ENCODE assay signal across 21 cellular contexts in the genomic region with DNA sequence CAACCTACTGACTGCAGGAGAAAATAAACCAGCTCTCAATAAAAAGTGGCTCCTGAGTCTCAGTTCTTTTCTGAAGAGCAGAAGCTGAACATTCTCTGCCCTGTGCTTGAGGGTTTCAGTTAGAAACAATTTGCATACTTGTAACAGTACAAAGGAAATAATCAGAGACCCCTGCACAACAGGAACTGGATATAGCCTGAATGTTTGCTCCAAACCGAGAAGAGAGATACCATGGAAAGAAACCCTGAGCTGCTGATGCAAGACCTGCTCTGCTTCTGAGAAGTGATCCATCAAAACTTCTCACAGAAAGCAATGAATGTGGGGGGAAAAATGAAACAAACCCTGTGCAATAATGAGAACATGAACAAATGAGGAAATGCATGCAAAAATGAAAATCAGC.
DNase-seq lines count a peak whose midpoint lies in the region; ATAC-seq and TF ChIP-seq lines count a peak whose summit lies in the region.
"Had no signal": no experiment of that assay in that cellular context is flagged by ENCODE, and none has a peak within 500 bp of the region (broad histone marks: within the 10 kb centered on the region; RNA-seq: fewer than 3 reads in every experiment).

No MANE protein-coding gene starts in this region.

- CTCF ChIA-PET in mammary epithelial cell (lab: Charles Lee; ENCODE audit: low non-redundant PET), result no interaction called here
- CTCF ChIA-PET in MCF 10A (lab: Yijun Ruan, JAX), result interaction anchor here (0.7 kb wide), 1 partner anchor 45 kb away, joined by 4 read pairs; no protein-coding TSS in a partner anchor
- CTCF ChIA-PET in activated naive CD4-positive, alpha-beta T cell treated with anti-CD3 and anti-CD28 coated beads for 36 hours (lab: Charles Lee), result no interaction called here

- no peaks in the 10 kb centered on the region for H3K9me2 ChIP-seq in GM23338 (ENCODE audit: insufficient read depth)

- no peaks in the 10 kb centered on the region for H3K9me3 ChIP-seq in mammary epithelial cell (replicated peaks; ENCODE audit: insufficient read depth, low read length)
- H3K9me3 ChIP-seq: adrenal gland had no signal

- no peaks in the 10 kb centered on the region for H3K4me1 Mint-ChIP-seq in MCF 10A (ENCODE audit: insufficient read depth, unreplicated experiment)
- no peaks in the 10 kb centered on the region for H3K4me1 Mint-ChIP-seq in GM23338
- no peaks in the 10 kb centered on the region for H3K4me1 Mint-ChIP-seq in activated naive CD4-positive, alpha-beta T cell treated with anti-CD3 and anti-CD28 coated beads for 36 hours (ENCODE audit: low read depth)
- H3K4me1 Mint-ChIP-seq: activated CD4-positive, alpha-beta memory T cell treated with anti-CD3 and anti-CD28 coated beads, Interleukin-2, amount 10 ng/mL, durations not matched to agents 7 days and 5 days; central memory CD8-positive, alpha-beta T cell had no signal

- H2AFZ ChIP-seq in mammary epithelial cell (ENCODE audit: low read depth, low read length) (peak overlapping the region; percentile 6), GM23338 (peak overlapping the region; percentile 74; the same call in 1 of the 2 replicates)
- H2AFZ ChIP-seq: hepatocyte had no signal

- H3K27me3 ChIP-seq in mammary epithelial cell (ENCODE audit: insufficient read depth, low read length) (no peaks in the 10 kb centered on the region), GM23338 (ENCODE audit: insufficient read depth) (no peaks in the 10 kb centered on the region)
- H3K27me3 ChIP-seq: adrenal gland, hepatocyte had no signal

- DNase-seq in mammary epithelial cell (no peak), MCF 10A (ENCODE audit: unreplicated experiment) (no peak), GM23338 (ENCODE audit: low spot score) (no peak), UCSD-AML1 (lab: John Stamatoyannopoulos, UW; ENCODE audit: unreplicated experiment) (no peak), NCI-H1105 treated with DMSO at 0.1 percent for 48 hours (lab: John Stamatoyannopoulos, UW) (no peak)
- DNase-seq in activated naive CD4-positive, alpha-beta T cell treated with anti-CD3 and anti-CD28 coated beads for 36 hours, result no peak
- no peak for DNase-seq in activated CD4-positive, alpha-beta T cell treated with anti-CD3 and anti-CD28 coated beads for 1 hour
- DNase-seq: activated CD4-positive, alpha-beta memory T cell treated with anti-CD3 and anti-CD28 coated beads, Interleukin-2, amount 10 ng/mL, durations not matched to agents 7 days and 5 days; adrenal gland; C1 segment of cervical spinal cord; DMS53; effector CD8-positive, alpha-beta T cell; NCI-H2081 treated with DMSO at 0.1 percent for 48 hours; stimulated activated naive CD4-positive, alpha-beta T cell treated with Interleukin-2 at 50 U/mL for 16 hours had no signal

- H3K4me1 ChIP-seq in mammary epithelial cell (ENCODE audit: insufficient read depth, low read length), result no peaks in the 10 kb centered on the region
- no peaks in the 10 kb centered on the region for H3K4me1 ChIP-seq in GM23338 (ENCODE audit: insufficient read depth)
- H3K4me1 ChIP-seq: adrenal gland had no signal

- H3K27ac Mint-ChIP-seq in MCF 10A (ENCODE audit: low read depth, unreplicated experiment), result no peak overlapping the region
- no peak overlapping the region for H3K27ac Mint-ChIP-seq in GM23338
- no peak overlapping the region for H3K27ac Mint-ChIP-seq in activated naive CD4-positive, alpha-beta T cell treated with anti-CD3 and anti-CD28 coated beads for 36 hours
- H3K27ac Mint-ChIP-seq: activated CD4-positive, alpha-beta memory T cell treated with anti-CD3 and anti-CD28 coated beads, Interleukin-2, amount 10 ng/mL, durations not matched to agents 7 days and 5 days; activated T-helper 1 cell treated with anti-CD3 and anti-CD28 coated beads, Interleukin-12 subunit alpha, Interleukin-12 subunit beta, Interleukin-2, Interleukin-4 antibody, amounts not matched to agents 30 ng/mL and 10 ng/mL and 1 ng/mL, durations not matched to agents 14 hours and 24 hours and 36 hours; type B pancreatic cell had no signal

- H4K20me1 ChIP-seq in mammary epithelial cell (ENCODE audit: insufficient read depth, low read length) (no peaks in the 10 kb centered on the region), GM23338 (replicated peaks; ENCODE audit: insufficient read depth) (no peaks in the 10 kb centered on the region)

- no peaks in the 10 kb centered on the region for H3F3A ChIP-seq in GM23338 (replicated peaks; ENCODE audit: low read depth)

- dilution Hi-C loops in mammary epithelial cell (cut with HindIII; ENCODE audit: low sequenced_read_pairs), result no loop called here

- 50% methylated on average over 1 of the region's 1 CpG for WGBS in mammary epithelial cell (ENCODE audit: low coverage, missing lambda C conversion rate)

- H3K9me3 Mint-ChIP-seq in MCF 10A (ENCODE audit: unreplicated experiment) (no peaks in the 10 kb centered on the region), GM23338 (no peaks in the 10 kb centered on the region)
- H3K9me3 Mint-ChIP-seq in activated naive CD4-positive, alpha-beta T cell treated with anti-CD3 and anti-CD28 coated beads for 36 hours, result peaks cover 3% of the 10 kb centered on the region
- H3K9me3 Mint-ChIP-seq: activated T-helper 1 cell treated with anti-CD3 and anti-CD28 coated beads, Interleukin-12 subunit alpha, Interleukin-12 subunit beta, Interleukin-2, Interleukin-4 antibody, amounts not matched to agents 30 ng/mL and 10 ng/mL and 1 ng/mL, durations not matched to agents 14 hours and 24 hours and 36 hours; type B pancreatic cell had no signal

- no peak for TF ChIP-seq CTCF in mammary epithelial cell (conservative IDR thresholded peaks at IDR 0.05 in 1 of 2, IDR thresholded peaks at IDR 0.05 in 1 of 2; ENCODE audit: extremely low read depth in 1 of 2, insufficient read depth in 1 of 2, low read depth in 1 of 2, low read length in 2 of 2)
- TF ChIP-seq CTCF in MCF 10A (IDR thresholded peaks at IDR 0.05; ENCODE audit: unreplicated experiment), result no peak
- TF ChIP-seq CTCF in GM23338 (conservative IDR thresholded peaks at IDR 0.05; ENCODE audit: low read depth in 2 of 2), result no peak

- H3K36me3 Mint-ChIP-seq in MCF 10A (ENCODE audit: insufficient read depth, unreplicated experiment), result no peaks in the 10 kb centered on the region
- no peaks in the 10 kb centered on the region for H3K36me3 Mint-ChIP-seq in GM23338 (ENCODE audit: low read depth)
- H3K36me3 Mint-ChIP-seq in activated naive CD4-positive, alpha-beta T cell treated with anti-CD3 and anti-CD28 coated beads for 36 hours (ENCODE audit: low read depth), result no peaks in the 10 kb centered on the region
- H3K36me3 Mint-ChIP-seq: type B pancreatic cell had no signal

- H3K9ac ChIP-seq in mammary epithelial cell (ENCODE audit: insufficient read depth, low read length), result no peak overlapping the region

- H3K4me2 ChIP-seq in mammary epithelial cell (ENCODE audit: insufficient read depth, low read depth, low read length) (no peak overlapping the region), GM23338 (no peak overlapping the region)
- H3K4me2 ChIP-seq: hepatocyte had no signal

- H3K79me2 ChIP-seq in mammary epithelial cell (ENCODE audit: insufficient read depth, low read length), result no peaks in the 10 kb centered on the region
- H3K79me2 ChIP-seq in GM23338 (replicated peaks; ENCODE audit: insufficient read depth), result no peaks in the 10 kb centered on the region
- H3K79me2 ChIP-seq: hepatocyte had no signal

- H3K4me3 ChIP-seq in mammary epithelial cell (replicated peaks in 1 of 3; ENCODE audit: insufficient read depth in 1 of 3, low read depth in 2 of 3, low read length in 3 of 3) (no peak overlapping the region), GM23338 (no peak overlapping the region)
- H3K4me3 ChIP-seq: adrenal gland, hepatocyte had no signal

- ATAC-seq in GM23338 (no peak), HG03571 (IDR thresholded peaks at IDR 0.05; ENCODE audit: unreplicated experiment) (peak; percentile 31)

- H3K4me3 Mint-ChIP-seq in MCF 10A (ENCODE audit: unreplicated experiment) (no peak overlapping the region), GM23338 (no peak overlapping the region)
- H3K4me3 Mint-ChIP-seq in activated naive CD4-positive, alpha-beta T cell treated with anti-CD3 and anti-CD28 coated beads for 36 hours, result no peak overlapping the region
- H3K4me3 Mint-ChIP-seq: activated CD4-positive, alpha-beta memory T cell treated with anti-CD3 and anti-CD28 coated beads, Interleukin-2, amount 10 ng/mL, durations not matched to agents 7 days and 5 days; activated T-helper 1 cell treated with anti-CD3 and anti-CD28 coated beads, Interleukin-12 subunit alpha, Interleukin-12 subunit beta, Interleukin-2, Interleukin-4 antibody, amounts not matched to agents 30 ng/mL and 10 ng/mL and 1 ng/mL, durations not matched to agents 14 hours and 24 hours and 36 hours; central memory CD8-positive, alpha-beta T cell; type B pancreatic cell had no signal

- BruUV-seq in mammary epithelial cell (replicated peaks; lab: Mats Ljungman, UMichigan) (no TSS peak), MCF 10A (replicated peaks; lab: Mats Ljungman, UMichigan) (no TSS peak)

- in situ Hi-C loops in mammary epithelial cell (cut with MboI; ENCODE audit: low sequenced_read_pairs in 2 of 2), result no loop called here

- intact Hi-C loops in mammary epithelial cell (cut with micrococcal nuclease) (no loop called here), MCF 10A (cut with micrococcal nuclease) (no loop called here)
- intact Hi-C loops in activated naive CD4-positive, alpha-beta T cell treated with anti-CD3 and anti-CD28 coated beads for 36 hours (cut with micrococcal nuclease), result no loop called here

- H3K36me3 ChIP-seq in mammary epithelial cell (ENCODE audit: insufficient read depth, low read length) (no peaks in the 10 kb centered on the region), GM23338 (ENCODE audit: insufficient read depth) (no peaks in the 10 kb centered on the region)
- H3K36me3 ChIP-seq: adrenal gland had no signal

- POLR2A ChIA-PET in MCF 10A (lab: Yijun Ruan, JAX), result no interaction called here

- H3K27me3 Mint-ChIP-seq in MCF 10A (ENCODE audit: insufficient read depth, unreplicated experiment) (no peaks in the 10 kb centered on the region), GM23338 (ENCODE audit: insufficient read depth, low read depth, poor library complexity) (no peaks in the 10 kb centered on the region)
- no peaks in the 10 kb centered on the region for H3K27me3 Mint-ChIP-seq in activated naive CD4-positive, alpha-beta T cell treated with anti-CD3 and anti-CD28 coated beads for 36 hours (ENCODE audit: low read depth)
- H3K27me3 Mint-ChIP-seq: activated CD4-positive, alpha-beta memory T cell treated with anti-CD3 and anti-CD28 coated beads, Interleukin-2, amount 10 ng/mL, durations not matched to agents 7 days and 5 days; central memory CD8-positive, alpha-beta T cell; type B pancreatic cell had no signal

- H3K27ac ChIP-seq in mammary epithelial cell (ENCODE audit: insufficient read depth, low read depth, low read length), result no peak overlapping the region
- no peak overlapping the region for H3K27ac ChIP-seq in GM23338 (ENCODE audit: low read depth)
- H3K27ac ChIP-seq: 22Rv1, adrenal gland, hepatocyte, RWPE1 had no signal

TF ChIP-seq in GM23338, 12 proteins besides CTCF, POLR2A, EP300 and RAD21 (continues in another document):
- TF ChIP-seq POLR2AphosphoS5 (IDR thresholded peaks at IDR 0.05; ENCODE audit: low read depth), result no peak
